8 cellular contexts compared by ENCODE assay signal in the genomic region with DNA sequence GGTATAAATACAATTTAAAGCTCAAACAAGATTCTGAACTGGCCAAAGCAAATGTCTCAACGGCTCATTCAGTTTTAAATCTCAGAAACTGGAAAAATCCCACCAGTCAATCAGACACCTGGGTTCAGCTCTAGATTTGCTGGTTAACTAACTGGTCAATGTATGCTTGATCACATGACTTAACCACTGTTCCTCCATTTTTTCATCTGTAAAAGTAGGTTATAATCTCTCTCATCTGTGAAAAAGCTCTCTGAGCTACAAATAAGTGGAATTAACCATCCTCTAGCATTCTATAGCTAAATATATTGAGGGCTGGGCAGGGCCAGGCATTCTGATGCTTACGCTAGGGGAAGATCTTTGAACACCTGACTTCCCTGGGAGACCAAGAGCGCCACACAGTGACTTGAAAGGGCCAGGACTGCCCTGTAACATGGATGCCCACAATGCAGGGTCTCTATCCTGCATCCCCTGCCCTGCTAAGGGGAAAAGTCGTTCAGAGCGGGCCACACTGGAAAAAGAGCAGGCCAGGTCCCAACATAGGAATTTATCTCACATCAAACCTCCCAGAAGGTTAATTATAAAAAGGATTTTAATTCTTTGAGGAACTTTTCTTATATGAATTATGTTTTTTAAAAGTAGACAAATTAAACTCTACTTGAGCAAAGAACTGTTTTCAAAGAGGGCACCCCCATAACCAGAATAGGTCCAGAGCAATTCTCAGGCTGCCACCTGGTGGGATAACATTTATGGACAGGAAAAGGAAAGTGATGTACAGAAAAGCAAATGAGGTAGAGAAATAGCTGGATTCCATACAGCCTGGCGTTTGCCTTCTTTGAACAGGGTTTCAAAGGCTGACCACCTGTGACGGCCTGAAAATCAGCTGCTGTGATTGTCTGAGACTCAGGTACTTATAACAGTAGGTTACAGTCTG. TPM values are rescaled to one million over a fixed set of nuclear protein-coding genes. Genes with fewer than 3 reads are reported as not detected.
DNase-seq lines count a peak whose midpoint lies in the region; ATAC-seq and TF ChIP-seq lines count a peak whose summit lies in the region.

No MANE protein-coding gene starts in this region.

- peaks cover 7% of the 10 kb centered on the region for H3K36me3 ChIP-seq in CD4-positive, alpha-beta memory T cell (ENCODE audit: insufficient read depth, low read length)
- H3K36me3 ChIP-seq in subcutaneous abdominal adipose tissue (ENCODE audit: control insufficient read depth in 5 of 5, insufficient read depth in 5 of 5, low read length in 5 of 5), result peaks cover 0 to 12% (median 11%) of the 10 kb centered on the region in 5 donors

- H3K9ac ChIP-seq in subcutaneous abdominal adipose tissue (ENCODE audit: low read length in 5 of 5), result peak overlapping the region; percentile 47 to 92 (median 89)

- peak overlapping the region; percentile 67 to 95 (median 86) for H3K4me3 Mint-ChIP-seq in CD4-positive, alpha-beta memory T cell

- H3K9me3 ChIP-seq in CD4-positive, alpha-beta memory T cell (ENCODE audit: control insufficient read depth in 1 of 2, low read length in 2 of 2), result no peaks in the 10 kb centered on the region
- no peaks in the 10 kb centered on the region for H3K9me3 ChIP-seq in subcutaneous abdominal adipose tissue (ENCODE audit: control insufficient read depth in 5 of 5, low read length in 5 of 5)

- peak in 4 of 5 donors; percentile 16 to 44 (median 39) for DNase-seq in CD4-positive, alpha-beta memory T cell
- DNase-seq in HL-60 (ENCODE audit: low read depth in 1 of 2, low spot score in 1 of 2) (peak in 1 of 2 experiments; percentile 50), RWPE1 (ENCODE audit: low spot score) (peak; percentile 33), cardiac fibroblast (ENCODE audit: low read depth in 2 of 2) (peak; percentile 64 to 73), left colon (peak in 1 of 2 donors; percentile 41), NCI-H524 treated with DMSO at 0.1 percent for 48 hours (lab: John Stamatoyannopoulos, UW) (no peak)

- peak overlapping the region; percentile 25 to 59 for H3K4me3 ChIP-seq in CD4-positive, alpha-beta memory T cell (ENCODE audit: low read length in 2 of 2)
- H3K4me3 ChIP-seq in HL-60 (replicated peaks; ENCODE audit: insufficient read depth, low read length) (peak overlapping the region; percentile 80), cardiac fibroblast (replicated peaks in 1 of 2; ENCODE audit: low read depth in 2 of 2, low read length in 2 of 2) (peak overlapping the region; percentile 75 to 80), subcutaneous abdominal adipose tissue (ENCODE audit: low read depth in 1 of 5, low read length in 5 of 5) (peak overlapping the region; percentile 66 to 88 (median 86))

- no peaks in the 10 kb centered on the region for H3K27me3 ChIP-seq in CD4-positive, alpha-beta memory T cell (ENCODE audit: insufficient read depth, low read length)
- H3K27me3 ChIP-seq in HL-60 (ENCODE audit: insufficient read depth, poor library complexity, severe bottlenecking) (no peaks in the 10 kb centered on the region), subcutaneous abdominal adipose tissue (ENCODE audit: control insufficient read depth in 5 of 5, insufficient read depth in 4 of 5, low read length in 5 of 5) (no peaks in the 10 kb centered on the region)

- POLR2A ChIA-PET in CD4-positive, alpha-beta memory T cell (lab: Charles Lee; ENCODE audit: partially characterized antibody), result interaction anchor here (0.8 to 3.2 kb wide), 7 partner anchors 22 to 618 kb away, joined by 3 to 26 read pairs (median 10); partner anchors contain the start of genes BBS9, KBTBD2, LSM5 and NT5C3A
- POLR2A ChIA-PET in RWPE1 (lab: Yijun Ruan, JAX; ENCODE audit: low non-redundant PET), result no interaction called here

- CTCF ChIA-PET in CD4-positive, alpha-beta memory T cell (lab: Charles Lee; ENCODE audit: partially characterized antibody), result interaction anchor here (0.6 to 5.5 kb wide), 31 partner anchors 14 to 415 kb away, joined by 3 to 52 read pairs (median 5); partner anchors contain the start of genes BBS9 and NT5C3A
- CTCF ChIA-PET in RWPE1 (lab: Yijun Ruan, JAX), result interaction anchor here (0.5 to 1.5 kb wide), 4 partner anchors 22 to 164 kb away, joined by 3 to 4 read pairs (median 3); no protein-coding TSS in a partner anchor

- H3K4me1 ChIP-seq in CD4-positive, alpha-beta memory T cell (ENCODE audit: insufficient read depth, low read length), result peaks cover 38% of the 10 kb centered on the region
- peaks cover 5 to 34% (median 31%) of the 10 kb centered on the region in 5 donors for H3K4me1 ChIP-seq in subcutaneous abdominal adipose tissue (ENCODE audit: control insufficient read depth in 5 of 5, insufficient read depth in 5 of 5, low read length in 5 of 5)

- peaks cover 6 to 18% of the 10 kb centered on the region in 2 donors for H3K36me3 Mint-ChIP-seq in CD4-positive, alpha-beta memory T cell

- peak overlapping the region in 5 of 7 donors; percentile 15 to 69 (median 62) for H3K27ac Mint-ChIP-seq in CD4-positive, alpha-beta memory T cell

- no peak overlapping the region for H3K27ac ChIP-seq in CD4-positive, alpha-beta memory T cell (ENCODE audit: low read depth, low read length)
- H3K27ac ChIP-seq in HL-60 (replicated peaks) (no peak overlapping the region), RWPE1 (no peak overlapping the region), subcutaneous abdominal adipose tissue (ENCODE audit: low read depth, low read length) (no peak overlapping the region)

- ATAC-seq in GM18861 (IDR thresholded peaks at IDR 0.05; ENCODE audit: unreplicated experiment) (peak; percentile 32), left colon (peak; percentile 39)

- no peaks in the 10 kb centered on the region for H3K9me3 Mint-ChIP-seq in CD4-positive, alpha-beta memory T cell

- intact Hi-C loops in CD4-positive, alpha-beta memory T cell (cut with micrococcal nuclease), result loop anchor here (2.0 to 10.0 kb wide), 5 partner anchors 143 to 415 kb away; no protein-coding TSS in a partner anchor
- intact Hi-C loops in left colon (cut with DNase I, micrococcal nuclease), result no loop called here

- peaks cover 26 to 57% (median 43%) of the 10 kb centered on the region in 4 donors for H3K4me1 Mint-ChIP-seq in CD4-positive, alpha-beta memory T cell

- peaks cover 3% of the 10 kb centered on the region in 2 donors for H3K27me3 Mint-ChIP-seq in CD4-positive, alpha-beta memory T cell

- TF ChIP-seq CTCF in HL-60 (IDR thresholded peaks at IDR 0.05; ENCODE audit: insufficient read depth, low read length) (peak; percentile 11), RWPE1 (conservative IDR thresholded peaks at IDR 0.05; ENCODE audit: low read depth) (peak; percentile 78), cardiac fibroblast (IDR thresholded peaks at IDR 0.05; ENCODE audit: low read depth, low read length) (peak; percentile 53)

RNA-seq across cellular contexts. Expression of gene RP9, which starts 1.8 kb away (rescaled TPM):
- total RNA-seq in CD4-positive, alpha-beta memory T cell, result 10 to 100 TPM; 17.5 to 17.7 TPM
- polyA plus RNA-seq in CD4-positive, alpha-beta memory T cell, result 10 to 100 TPM; 15.1 to 23.9 TPM
- total RNA-seq in left colon, result 1 to 10 TPM; 9.5 to 9.9 TPM

RNA-seq across cellular contexts. Expression of gene BBS9, which starts 22.0 kb away (rescaled TPM):
- 10 to 100 TPM; 27.0 to 27.3 TPM for total RNA-seq in CD4-positive, alpha-beta memory T cell
- polyA plus RNA-seq in CD4-positive, alpha-beta memory T cell, result 10 to 100 TPM; 13.9 to 22.5 TPM
- total RNA-seq in left colon, result 10 to 100 TPM in 1 of 2 donors, 1 to 10 TPM in 1; 7.9 to 11.0 TPM

RNA-seq across cellular contexts. Expression of gene NT5C3A, which starts 44.8 kb away (rescaled TPM):
- total RNA-seq in CD4-positive, alpha-beta memory T cell, result 10 to 100 TPM; 44.2 to 44.3 TPM
- 10 to 100 TPM; 53.4 to 93.9 TPM for polyA plus RNA-seq in CD4-positive, alpha-beta memory T cell
- total RNA-seq in left colon, result 10 to 100 TPM; 85.0 to 98.5 TPM

Comparison
In these comparisons a context has a peak if more than half of its experiments do, and no peak if none do; other contexts are left out.
1. CTCF ChIP-seq: peak in every context shown above with its lines; median percentile 78 in RWPE1; 53 in cardiac fibroblast; 11 in HL-60.